ENCODE assay signal across 25 cellular contexts in genomic region chr6:88565409-88565811, GRCh38.
"Had no signal": no experiment of that assay in that cellular context is flagged by ENCODE, and none has a peak within 500 bp of the region (broad histone marks: within the 10 kb centered on the region; RNA-seq: fewer than 3 reads in every experiment).

No MANE protein-coding gene starts in this region.

- DNase-seq: activated CD4-positive, alpha-beta T cell treated with anti-CD3 and anti-CD28 coated beads, Interleukin-2, amount 50 U/mL, for 1 hour; activated CD8-positive, alpha-beta T cell treated with anti-CD3 and anti-CD28 coated beads for 36 hours; activated gamma-delta T cell treated with Interleukin-2 at 50 U/mL for 16 hours; activated naive CD4-positive, alpha-beta T cell treated with anti-CD3 and anti-CD28 coated beads, Interleukin-2, amount 50 U/mL, for 16 hours; activated naive CD8-positive, alpha-beta T cell treated with anti-CD3 and anti-CD28 coated beads, Interleukin-2, amount 50 U/mL, for 24 hours; activated T-cell treated with anti-CD3 and anti-CD28 coated beads, Interleukin-2, amount 50 U/mL, for 4 hours; amygdala; effector CD4-positive, alpha-beta T cell; islet precursor cell; left ventricle myocardium inferior; pancreas; spleen; stimulated activated naive CD4-positive, alpha-beta T cell treated with Interleukin-2 at 50 U/mL for 16 hours; T-helper 17 cell; transverse colon had no signal

- H3K27me3 Mint-ChIP-seq: activated naive CD8-positive, alpha-beta T cell treated with anti-CD3 and anti-CD28 coated beads, Interleukin-2, amount 50 U/mL, for 24 hours; T-helper 17 cell had no signal

- H3K27ac ChIP-seq: gastroesophageal sphincter, hepatocyte, left ventricle myocardium inferior, pancreas, prostate gland, spleen, transverse colon had no signal

- H3K9me3 Mint-ChIP-seq: central memory CD8-positive, alpha-beta T cell had no signal

- H3K79me2 ChIP-seq: hepatocyte had no signal

- H3K4me1 ChIP-seq: pancreas, prostate gland, spleen had no signal

- H3K4me1 Mint-ChIP-seq: activated T-helper 17 cell treated with anti-CD3 and anti-CD28 coated beads, Interleukin-2, amount 50 U/mL, for 72 hours; central memory CD8-positive, alpha-beta T cell had no signal

- H3K27me3 ChIP-seq: gastroesophageal sphincter, hepatocyte, pancreas, spleen, transverse colon had no signal

- ATAC-seq: activated CD8-positive, alpha-beta T cell treated with anti-CD3 and anti-CD28 coated beads for 36 hours; activated naive CD8-positive, alpha-beta T cell treated with anti-CD3 and anti-CD28 coated beads, Interleukin-2, amount 50 U/mL, for 24 hours; activated T-cell treated with anti-CD3 and anti-CD28 coated beads, Interleukin-2, amount 50 U/mL, for 4 hours; activated T-helper 17 cell treated with anti-CD3 and anti-CD28 coated beads, Interleukin-2, amount 50 U/mL, for 72 hours; gastroesophageal sphincter; pancreas; T-helper 17 cell had no signal

- H3K4me3 ChIP-seq: gastroesophageal sphincter, hepatocyte, left ventricle myocardium inferior, lung, pancreas, prostate gland, spleen, transverse colon had no signal

- H3K36me3 ChIP-seq: gastroesophageal sphincter, left ventricle myocardium inferior, pancreas, prostate gland, spleen, transverse colon had no signal

- H3K27ac Mint-ChIP-seq: activated CD8-positive, alpha-beta T cell treated with anti-CD3 and anti-CD28 coated beads for 36 hours; activated naive CD8-positive, alpha-beta T cell treated with anti-CD3 and anti-CD28 coated beads, Interleukin-2, amount 50 U/mL, for 24 hours; activated T-helper 17 cell treated with anti-CD3 and anti-CD28 coated beads, Interleukin-2, amount 50 U/mL, for 72 hours; dendritic cell treated with granulocyte-macrophage colony-stimulating factor and Interleukin-4, amounts not matched to agents 40 ng/mL and 50 ng/mL, for 4 days; nephron; T-helper 17 cell had no signal

- H2AFZ ChIP-seq: hepatocyte had no signal

- FAIRE-seq: bronchial epithelial cell, endometrium, pancreas had no signal

- H3K9me3 ChIP-seq: pancreas, prostate gland had no signal

- H3K4me3 Mint-ChIP-seq: activated CD8-positive, alpha-beta T cell treated with anti-CD3 and anti-CD28 coated beads for 36 hours; activated naive CD8-positive, alpha-beta T cell treated with anti-CD3 and anti-CD28 coated beads, Interleukin-2, amount 50 U/mL, for 24 hours; activated T-cell treated with anti-CD3 and anti-CD28 coated beads, Interleukin-2, amount 50 U/mL, for 4 hours; activated T-helper 17 cell treated with anti-CD3 and anti-CD28 coated beads, Interleukin-2, amount 50 U/mL, for 72 hours; central memory CD8-positive, alpha-beta T cell; dendritic cell treated with granulocyte-macrophage colony-stimulating factor and Interleukin-4, amounts not matched to agents 40 ng/mL and 50 ng/mL, for 4 days; nephron; T-helper 17 cell had no signal

- H3K4me2 ChIP-seq: hepatocyte had no signal
